ENCODE assay signal across 1 cellular context in genomic region chr3:195815169-195815771, GRCh38.
TF ChIP-seq lines count a peak whose summit lies in the region.

No MANE protein-coding gene starts in this region.

TF ChIP-seq in Ishikawa, 13 proteins besides CTCF, POLR2A, EP300 and RAD21 (continued from another document):
- no peak for TF ChIP-seq MAX (IDR thresholded peaks at IDR 0.05)
- 0 out of 2 replicates have a peak, but pooled peaks have one; percentile 34 for TF ChIP-seq TEAD4 (IDR thresholded peaks at IDR 0.05)
- TF ChIP-seq USF1 (IDR thresholded peaks at IDR 0.05): no peak
- no peak; the same call in 1 of the 2 replicates for TF ChIP-seq CREB1 (IDR thresholded peaks at IDR 0.05; ENCODE audit: low read depth)
- no peak for TF ChIP-seq EGR1 (IDR thresholded peaks at IDR 0.05)
- no peak for TF ChIP-seq FOXM1 (IDR thresholded peaks at IDR 0.05; ENCODE audit: borderline replicate concordance, low read depth)
- peak; percentile 66; the same call in 1 of the 2 replicates for TF ChIP-seq TCF12 (IDR thresholded peaks at IDR 0.05; ENCODE audit: low read depth)
